9 cellular contexts compared by ENCODE assay signal in the genomic region with DNA sequence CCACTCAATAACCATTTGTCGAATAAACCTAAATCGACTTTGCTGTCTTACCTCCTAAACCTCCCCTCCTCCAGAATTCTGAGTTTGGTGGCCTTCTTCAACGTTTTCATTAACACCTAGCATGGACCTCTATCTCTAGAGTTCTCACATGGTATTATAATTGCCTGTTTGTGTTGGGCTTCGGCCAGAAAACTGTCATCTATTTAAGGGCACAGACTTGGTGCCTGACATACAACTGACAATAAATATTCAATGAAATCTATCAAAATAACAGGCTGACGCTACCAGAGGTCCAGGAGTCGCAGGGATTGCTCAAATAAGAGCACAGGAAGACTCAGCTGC. TPM values are rescaled to one million over a fixed set of nuclear protein-coding genes. Genes with fewer than 3 reads are reported as not detected.
DNase-seq lines count a peak whose midpoint lies in the region; ATAC-seq, FAIRE-seq and TF ChIP-seq lines count a peak whose summit lies in the region.
"Had no signal": no experiment of that assay in that cellular context is flagged by ENCODE, and none has a peak within 500 bp of the region (broad histone marks: within the 10 kb centered on the region; RNA-seq: fewer than 3 reads in every experiment).

No MANE protein-coding gene starts in this region.

- H3K4me1 ChIP-seq in SJCRH30 (peaks cover 10% of the 10 kb centered on the region), gastroesophageal sphincter (peaks cover 13 to 29% (median 14%) of the 10 kb centered on the region in 3 donors)

- H3K27me3 Mint-ChIP-seq in HFFc6 (ENCODE audit: insufficient read depth): no peaks in the 10 kb centered on the region

- H3K9me3 Mint-ChIP-seq in HFFc6: no peaks in the 10 kb centered on the region

- peak; percentile 92 for FAIRE-seq in GM12892 (lab: Jason Lieb, UNC)
- no peak for FAIRE-seq in RCC 7860 (lab: Jason Lieb, UNC)

- peak overlapping the region; percentile 94 for H3K27ac Mint-ChIP-seq in HFFc6

- TF ChIP-seq POLR2A in GM12892 (IDR thresholded peaks at IDR 0.05; ENCODE audit: low read depth, low read length) (no peak), gastroesophageal sphincter (IDR thresholded peaks at IDR 0.05) (no peak)

- H3K4me3 ChIP-seq in SJCRH30 (peak overlapping the region; percentile 91), gastroesophageal sphincter (peak overlapping the region; percentile 71 to 77), skeletal muscle cell (ENCODE audit: low read depth, low read length) (peak overlapping the region; percentile 79)

- H3K27me3 ChIP-seq in SJCRH30: no peaks in the 10 kb centered on the region
- H3K27me3 ChIP-seq in gastroesophageal sphincter: peaks cover 6% of the 10 kb centered on the region

- no peaks in the 10 kb centered on the region; the same call in 1 of the 2 replicates for H3K36me3 Mint-ChIP-seq in HFFc6 (ENCODE audit: low read depth)

- peak; percentile 4 for ATAC-seq in gastroesophageal sphincter

- H3K9me3 ChIP-seq in SJCRH30 (replicated peaks): no peaks in the 10 kb centered on the region
- no peaks in the 10 kb centered on the region for H3K9me3 ChIP-seq in gastroesophageal sphincter

- H3K4me3 Mint-ChIP-seq in HFFc6: peak overlapping the region; percentile 98

- no peaks in the 10 kb centered on the region for H3K36me3 ChIP-seq in SJCRH30
- peaks cover 0 to 9% of the 10 kb centered on the region in 2 donors for H3K36me3 ChIP-seq in gastroesophageal sphincter

- H3K4me1 Mint-ChIP-seq in HFFc6 (ENCODE audit: low read depth): peaks cover 70% of the 10 kb centered on the region

- TF ChIP-seq EP300 in gastroesophageal sphincter (IDR thresholded peaks at IDR 0.05): no peak

- WGBS in gastroesophageal sphincter (ENCODE audit: low coverage in 1 of 2), 2 donors: 5 to 7% methylated on average over 6 of the region's 6 CpGs

- H3K27ac ChIP-seq in SJCRH30: peak overlapping the region; percentile 71; the same call in 1 of the 2 replicates
- peak overlapping the region in 3 of 4 donors; percentile 76 to 88 (median 77) for H3K27ac ChIP-seq in gastroesophageal sphincter

- TF ChIP-seq CTCF in HFFc6 (IDR thresholded peaks at IDR 0.05) (no peak), gastroesophageal sphincter (IDR thresholded peaks at IDR 0.05) (no peak)

- DNase-seq in GM12892 (ENCODE audit: insufficient read length): no peak
- DNase-seq in HFFc6: no peak
- DNase-seq in SJCRH30: no peak
- DNase-seq in skeletal muscle cell (ENCODE audit: low read depth): no peak
- no peak for DNase-seq in RCC 7860 (ENCODE audit: low spot score)
- DNase-seq in NCI-H1092 (lab: John Stamatoyannopoulos, UW): no peak
- no peak for DNase-seq in stimulated activated CD8-positive, alpha-beta memory T cell treated with anti-CD3 and anti-CD28 coated beads, Interleukin-4, amount 100 ng/mL, for 48 hours

RNA-seq across cellular contexts. Expression of a gene that starts 0.7 kb away (rescaled TPM):
- polyA plus RNA-seq in GM12892 (2012; ENCODE audit: missing spikeins): 6.9 TPM
- total RNA-seq in HFFc6 (2021; fragmentation: NEBNext Ultra II Directional; extraction: Animal tissue kit (Norgen Biotek cat#: 25700)): 1 to 10 TPM; 5.6 to 9.6 (median 7.1) TPM
- 6.0 and 6.1 TPM in 2 replicates for total RNA-seq in SJCRH30 (2014; rRNA removed; shearing (Covaris generic))
- 10 to 100 TPM in 2 of 4 donors, 1 to 10 TPM in 2; 4.9 to 11.4 (median 8.3) TPM for total RNA-seq in gastroesophageal sphincter

RNA-seq across cellular contexts. Expression of a gene that starts 26.1 kb away (rescaled TPM):
- polyA plus RNA-seq in GM12892 (2012; ENCODE audit: missing spikeins): not detected
- under 1 TPM; 0.19 to 0.30 (median 0.24) TPM for total RNA-seq in HFFc6 (2021; fragmentation: NEBNext Ultra II Directional; extraction: Animal tissue kit (Norgen Biotek cat#: 25700))
- 16.9 and 19.5 TPM in 2 replicates for total RNA-seq in SJCRH30 (2014; rRNA removed; shearing (Covaris generic))
- total RNA-seq in gastroesophageal sphincter: 1 to 10 TPM in 1 of 4 donors, under 1 TPM in 1, not detected in 2; 0.66 to 2.7 TPM
- total RNA-seq: T-helper 2 cell treated with Interferon-gamma antibody and Interleukin-4, amounts not matched to agents 100 ng/mL and 5 ng/mL, for 36 hours had no signal
